In genomic region chr3:41698931-41699330, GRCh38 we compare ENCODE assay signal across 2 cellular contexts.
TF ChIP-seq lines count a peak whose summit lies in the region.

No MANE protein-coding gene starts in this region.

TF ChIP-seq in IMR-90, 13 proteins besides CTCF, POLR2A, EP300 and RAD21:
- TF ChIP-seq BHLHE40 (IDR thresholded peaks at IDR 0.05; ENCODE audit: low read depth, low read length) (no peak), CEBPB (IDR thresholded peaks at IDR 0.05; ENCODE audit: low read depth, low read length) (no peak), SMC3 (IDR thresholded peaks at IDR 0.05; ENCODE audit: low read depth, low read length) (no peak), MAFK (IDR thresholded peaks at IDR 0.05; ENCODE audit: low read depth, low read length) (peak; percentile 81), RFX5 (IDR thresholded peaks at IDR 0.05; ENCODE audit: low read depth, low read length) (no peak), MXI1 (IDR thresholded peaks at IDR 0.05; ENCODE audit: borderline replicate concordance, low read depth, low read length) (no peak), FOS (IDR thresholded peaks at IDR 0.05; ENCODE audit: low read depth, low read length) (no peak), MAZ (IDR thresholded peaks at IDR 0.05; ENCODE audit: borderline replicate concordance, low read depth, low read length) (no peak), CHD1 (IDR thresholded peaks at IDR 0.05; ENCODE audit: low read depth, low read length) (no peak), RCOR1 (IDR thresholded peaks at IDR 0.05; ENCODE audit: insufficient replicate concordance, low read length) (no peak), NFE2L2 (IDR thresholded peaks at IDR 0.05; ENCODE audit: low read depth, low read length) (peak; percentile 95)
- TF ChIP-seq, protein P1, sequence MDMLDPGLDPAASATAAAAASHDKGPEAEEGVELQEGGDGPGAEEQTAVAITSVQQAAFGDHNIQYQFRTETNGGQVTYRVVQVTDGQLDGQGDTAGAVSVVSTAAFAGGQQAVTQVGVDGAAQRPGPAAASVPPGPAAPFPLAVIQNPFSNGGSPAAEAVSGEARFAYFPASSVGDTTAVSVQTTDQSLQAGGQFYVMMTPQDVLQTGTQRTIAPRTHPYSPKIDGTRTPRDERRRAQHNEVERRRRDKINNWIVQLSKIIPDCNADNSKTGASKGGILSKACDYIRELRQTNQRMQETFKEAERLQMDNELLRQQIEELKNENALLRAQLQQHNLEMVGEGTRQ (IDR thresholded peaks at IDR 0.05; ENCODE audit: low read depth, low read length): no peak
- TF ChIP-seq, protein P2, sequence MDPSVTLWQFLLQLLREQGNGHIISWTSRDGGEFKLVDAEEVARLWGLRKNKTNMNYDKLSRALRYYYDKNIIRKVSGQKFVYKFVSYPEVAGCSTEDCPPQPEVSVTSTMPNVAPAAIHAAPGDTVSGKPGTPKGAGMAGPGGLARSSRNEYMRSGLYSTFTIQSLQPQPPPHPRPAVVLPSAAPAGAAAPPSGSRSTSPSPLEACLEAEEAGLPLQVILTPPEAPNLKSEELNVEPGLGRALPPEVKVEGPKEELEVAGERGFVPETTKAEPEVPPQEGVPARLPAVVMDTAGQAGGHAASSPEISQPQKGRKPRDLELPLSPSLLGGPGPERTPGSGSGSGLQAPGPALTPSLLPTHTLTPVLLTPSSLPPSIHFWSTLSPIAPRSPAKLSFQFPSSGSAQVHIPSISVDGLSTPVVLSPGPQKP (IDR thresholded peaks at IDR 0.05; ENCODE audit: borderline replicate concordance, low read depth, low read length): no peak

TF ChIP-seq in H1, 55 proteins besides CTCF, POLR2A, EP300 and RAD21:
- TF ChIP-seq BACH1 (IDR thresholded peaks at IDR 0.05; ENCODE audit: low read length): peak; percentile 68
- TF ChIP-seq RXRA (IDR thresholded peaks at IDR 0.05; ENCODE audit: insufficient read depth, low read depth, low read length): no peak
- peak; percentile 16; the same call in 1 of the 2 replicates for TF ChIP-seq MAFK (IDR thresholded peaks at IDR 0.05; ENCODE audit: low read depth, low read length)
